ENCODE assay signal across 4 cellular contexts in genomic region chr1:34773114-34773513, GRCh38. TPM values are rescaled to one million over a fixed set of nuclear protein-coding genes. Genes with fewer than 3 reads are reported as not detected.
"Had no signal": no experiment of that assay in that cellular context is flagged by ENCODE, and none has a peak within 500 bp of the region (broad histone marks: within the 10 kb centered on the region; RNA-seq: fewer than 3 reads in every experiment).

No MANE protein-coding gene starts in this region.

RNA-seq across cellular contexts. Expression of gene GJB3, which starts 7.9 kb away (rescaled TPM):
- total RNA-seq: LHCN-M2, NCI-H460 had no signal

RNA-seq across cellular contexts. Expression of gene GJB4, which starts 13.6 kb away (rescaled TPM):
- total RNA-seq: LHCN-M2, M059J, NCI-H460 had no signal

RNA-seq across cellular contexts. Expression of gene GJB5, which starts 18.3 kb away (rescaled TPM):
- total RNA-seq: LHCN-M2, M059J, NCI-H460 had no signal

RNA-seq across cellular contexts. Expression of gene GJA4, which starts 19.7 kb away (rescaled TPM):
- total RNA-seq: LHCN-M2, M059J, MCF 10A, NCI-H460 had no signal
